35 cellular contexts compared by ENCODE assay signal in the genomic region with DNA sequence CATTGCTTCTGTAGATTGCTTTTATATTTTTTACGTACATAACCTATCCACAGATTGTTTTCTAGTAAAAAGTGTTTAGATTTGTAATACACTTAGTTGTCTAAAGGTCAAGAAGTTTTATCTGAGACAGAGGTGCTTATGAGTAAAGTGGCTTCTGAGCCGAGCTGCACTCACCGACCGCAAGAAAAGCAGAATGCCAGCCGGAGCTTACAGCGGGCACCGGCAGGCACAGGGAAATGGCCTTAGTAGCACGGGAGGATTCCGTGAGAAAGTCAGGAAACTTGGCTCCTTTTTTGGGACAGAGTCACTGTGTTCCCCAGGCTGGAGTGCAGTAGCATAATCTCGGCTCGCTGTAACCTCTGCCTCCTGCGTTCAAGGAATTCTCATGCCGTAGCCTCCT. TPM values are rescaled to one million over a fixed set of nuclear protein-coding genes. Genes with fewer than 3 reads are reported as not detected.
"Had no signal": no experiment of that assay in that cellular context is flagged by ENCODE, and none has a peak within 500 bp of the region (broad histone marks: within the 10 kb centered on the region; RNA-seq: fewer than 3 reads in every experiment).

No MANE protein-coding gene starts in this region.

- H3K27ac ChIP-seq: adrenal gland, body of pancreas, brain microvascular endothelial cell, breast epithelium, VCaP had no signal

- H3K9me3 ChIP-seq: adrenal gland, body of pancreas, breast epithelium had no signal

- H3K27me3 ChIP-seq: adrenal gland, body of pancreas, brain microvascular endothelial cell had no signal

- H3K36me3 ChIP-seq: adrenal gland, brain microvascular endothelial cell, breast epithelium had no signal

- DNase-seq: activated B cell treated with CpG ODN at 0.5 μM for 24 hours; activated CD4-positive, alpha-beta memory T cell treated with anti-CD3 and anti-CD28 coated beads for 36 hours; activated CD4-positive, alpha-beta T cell treated with anti-CD3 and anti-CD28 coated beads for 4 hours; activated CD4-positive, alpha-beta T cell treated with anti-CD3 and anti-CD28 coated beads, Interleukin-2, amount 10 ng/mL, durations not matched to agents 24 days and 14 days; activated CD4-positive, alpha-beta T cell treated with anti-CD3 and anti-CD28 coated beads, Interleukin-2, amount 50 U/mL, for 1 hour; activated CD4-positive, alpha-beta T cell treated with anti-CD3 and anti-CD28 coated beads, Interleukin-2, amount 50 U/mL, for 4 hours; activated CD4-positive, CD25-positive, alpha-beta regulatory T cell treated with anti-CD3 and anti-CD28 coated beads, Interleukin-2, amount 50 U/mL, for 72 hours; activated CD8-positive, alpha-beta memory T cell treated with anti-CD3 and anti-CD28 coated beads, Interleukin-2, amount 50 U/mL, for 4 hours; activated CD8-positive, alpha-beta T cell treated with anti-CD3 and anti-CD28 coated beads for 36 hours; activated effector memory CD4-positive, alpha-beta T cell treated with anti-CD3 and anti-CD28 coated beads, Interleukin-2, amount 50 U/mL, for 16 hours; activated gamma-delta T cell treated with Interleukin-2 at 50 U/mL for 16 hours; activated naive CD4-positive, alpha-beta T cell; activated naive CD4-positive, alpha-beta T cell treated with anti-CD3 and anti-CD28 coated beads for 36 hours; activated naive CD4-positive, alpha-beta T cell treated with anti-CD3 and anti-CD28 coated beads, Interleukin-2, amount 50 U/mL, for 16 hours; activated naive CD8-positive, alpha-beta T cell treated with anti-CD3 and anti-CD28 coated beads for 36 hours; activated T-cell treated with anti-CD3 and anti-CD28 coated beads for 4 hours; activated T-cell treated with anti-CD3 and anti-CD28 coated beads, Interleukin-2, amount 50 U/mL, for 1 hour; activated T-cell treated with anti-CD3 and anti-CD28 coated beads, Interleukin-2, amount 50 U/mL, for 4 hours; activated T-cell treated with anti-CD3 and anti-CD28 coated beads, Interleukin-2, amount 50 U/mL, for 72 hours; adrenal gland; amniotic stem cell; aorta; body of pancreas; brain microvascular endothelial cell; central memory CD4-positive, alpha-beta T cell; T-helper 1 cell; T-helper 9 cell had no signal

- ATAC-seq: activated CD8-positive, alpha-beta T cell treated with anti-CD3 and anti-CD28 coated beads for 36 hours; activated naive CD4-positive, alpha-beta T cell treated with anti-CD3 and anti-CD28 coated beads, Interleukin-2, amount 50 U/mL, for 72 hours; activated T-cell treated with anti-CD3 and anti-CD28 coated beads, Interleukin-2, amount 50 U/mL, for 4 hours; activated T-cell treated with anti-CD3 and anti-CD28 coated beads, Interleukin-2, amount 50 U/mL, for 72 hours; activated T-helper 17 cell treated with anti-CD3 and anti-CD28 coated beads, Interleukin-2, amount 50 U/mL, for 72 hours; body of pancreas had no signal

- H3K4me3 ChIP-seq: adrenal gland, body of pancreas, breast epithelium had no signal

- H3K4me1 ChIP-seq: adrenal gland, body of pancreas, breast epithelium had no signal

RNA-seq across cellular contexts. Expression of gene PIWIL1, which starts 29.8 kb away (rescaled TPM):
- total RNA-seq: activated B cell treated with CpG ODN at 0.5 μM for 24 hours; activated CD4-positive, alpha-beta memory T cell treated with anti-CD3 and anti-CD28 coated beads for 36 hours; activated CD4-positive, alpha-beta T cell treated with anti-CD3 and anti-CD28 coated beads, Interleukin-2, amount 10 ng/mL, durations not matched to agents 24 days and 14 days; activated CD8-positive, alpha-beta memory T cell treated with anti-CD3 and anti-CD28 coated beads for 36 hours; activated CD8-positive, alpha-beta T cell treated with anti-CD3 and anti-CD28 coated beads for 36 hours; activated naive CD4-positive, alpha-beta T cell treated with anti-CD3 and anti-CD28 coated beads for 36 hours; activated naive CD4-positive, alpha-beta T cell treated with anti-CD3 and anti-CD28 coated beads, Interleukin-2, amount 50 U/mL, for 72 hours; activated naive CD8-positive, alpha-beta T cell treated with anti-CD3 and anti-CD28 coated beads for 36 hours; activated T-cell treated with anti-CD3 and anti-CD28 coated beads, Interleukin-2, amount 50 U/mL, for 4 hours; activated T-cell treated with anti-CD3 and anti-CD28 coated beads, Interleukin-2, amount 50 U/mL, for 72 hours; activated T-helper 1 cell treated with anti-CD3 and anti-CD28 coated beads, Interleukin-12 subunit alpha, Interleukin-12 subunit beta, Interleukin-2, Interleukin-4 antibody, amounts not matched to agents 30 ng/mL and 10 ng/mL and 1 ng/mL, durations not matched to agents 14 hours and 24 hours and 36 hours; activated T-helper 17 cell treated with anti-CD3 and anti-CD28 coated beads, Interleukin-2, amount 50 U/mL, for 72 hours; aorta; astrocyte; body of pancreas; cardiac septum had no signal
